10 cellular contexts compared by ENCODE assay signal in genomic region chr1:31583995-31584868, GRCh38. TPM values are rescaled to one million over a fixed set of nuclear protein-coding genes. Genes with fewer than 3 reads are reported as not detected.
A peak's percentile ranks its signal among the peaks of the same experiment; 100 is the strongest.
DNase-seq lines count a peak whose midpoint lies in the region; ATAC-seq and TF ChIP-seq lines count a peak whose summit lies in the region.
"Had no signal": no experiment of that assay in that cellular context is flagged by ENCODE, and none has a peak within 500 bp of the region (broad histone marks: within the 10 kb centered on the region; RNA-seq: fewer than 3 reads in every experiment).

No MANE protein-coding gene starts in this region.

- H3K4me1 ChIP-seq in H9 (ENCODE audit: insufficient read depth, low read length), result peaks cover 8% of the 10 kb centered on the region; the same call in 1 of the 2 replicates

- no peak overlapping the region for H3K27ac ChIP-seq in H9 (ENCODE audit: insufficient read length, low read depth, low read length)

- H3K14ac ChIP-seq in H9 (ENCODE audit: insufficient read depth, low read length), result no peak overlapping the region

- H3K23ac ChIP-seq in H9 (ENCODE audit: insufficient read length, low read depth, low read length), result no peak overlapping the region

- H3K4me1 Mint-ChIP-seq in H9, result peaks cover 27 to 37% of the 10 kb centered on the region in 2 experiments
- H3K4me1 Mint-ChIP-seq in T-helper 17 cell, result peaks cover 7% of the 10 kb centered on the region

- H3K79me1 ChIP-seq in H9 (ENCODE audit: insufficient read depth, low read depth, low read length, poor library complexity, severe bottlenecking), result no peaks in the 10 kb centered on the region

- no peak overlapping the region for H4K91ac ChIP-seq in H9 (ENCODE audit: insufficient read length, low read depth, low read length)

- no peaks in the 10 kb centered on the region for H3K23me2 ChIP-seq in H9 (ENCODE audit: insufficient read length, low read depth, low read length, poor library complexity, severe bottlenecking)

- no peak overlapping the region for H3K4me2 ChIP-seq in H9 (ENCODE audit: insufficient read depth, insufficient read length, low read length)

- no peak for TF ChIP-seq RAD21 in Ishikawa (IDR thresholded peaks at IDR 0.05; ENCODE audit: low read depth)

- TF ChIP-seq EP300 in Ishikawa (IDR thresholded peaks at IDR 0.05; ENCODE audit: borderline replicate concordance), result peak; percentile 58; the same call in 1 of the 2 replicates

- no peak overlapping the region for H3K27ac Mint-ChIP-seq in H9
- no peak overlapping the region for H3K27ac Mint-ChIP-seq in T-helper 17 cell
- H3K27ac Mint-ChIP-seq: natural killer cell treated with Interleukin-12 subunit alpha and Interleukin-12 subunit beta and Interleukin-15 and Interleukin-18, amount 100 ng/mL, for 72 hours had no signal

- no peaks in the 10 kb centered on the region for H3K27me3 ChIP-seq in H9 (ENCODE audit: insufficient read depth, low read length)

- no peak overlapping the region for H3K4ac ChIP-seq in H9 (ENCODE audit: low read depth, low read length)

- H3K9me3 Mint-ChIP-seq in H9, result no peaks in the 10 kb centered on the region
- H3K9me3 Mint-ChIP-seq: natural killer cell treated with Interleukin-12 subunit alpha and Interleukin-12 subunit beta and Interleukin-15 and Interleukin-18, amount 100 ng/mL, for 72 hours had no signal

- H3K79me2 ChIP-seq in H9 (ENCODE audit: insufficient read depth, low read length), result no peaks in the 10 kb centered on the region

- H2BK15ac ChIP-seq in H9 (ENCODE audit: low read depth, low read length), result no peak overlapping the region

- WGBS in H9 (ENCODE audit: extremely low coverage, insufficient read length, low lambda C conversion rate), result no CpG with 5 or more reads among the region's 13 CpGs

- no peak overlapping the region for H4K8ac ChIP-seq in H9 (replicated peaks; ENCODE audit: insufficient read length, low read depth, low read length)

- H2AFZ ChIP-seq in H9 (ENCODE audit: low read length), result no peak overlapping the region

- ATAC-seq in HG02642 (IDR thresholded peaks at IDR 0.05; ENCODE audit: poor library complexity, unreplicated experiment) (no peak), HG03097 (IDR thresholded peaks at IDR 0.05; ENCODE audit: low FRiP score, unreplicated experiment) (no peak), T-helper 17 cell (no peak)
- ATAC-seq: natural killer cell treated with Interleukin-12 subunit alpha and Interleukin-12 subunit beta and Interleukin-15 and Interleukin-18, amount 100 ng/mL, for 72 hours had no signal

- no peak overlapping the region for H3K9ac ChIP-seq in H9 (ENCODE audit: extremely low read depth, insufficient read length, low read length)

- no peaks in the 10 kb centered on the region for H3K36me3 Mint-ChIP-seq in H9 (ENCODE audit: insufficient read depth in 1 of 3, low read depth in 3 of 3)
- no peaks in the 10 kb centered on the region for H3K36me3 Mint-ChIP-seq in T-helper 17 cell (ENCODE audit: low read depth)
- H3K36me3 Mint-ChIP-seq: natural killer cell treated with Interleukin-12 subunit alpha and Interleukin-12 subunit beta and Interleukin-15 and Interleukin-18, amount 100 ng/mL, for 72 hours had no signal

- no peaks in the 10 kb centered on the region for H3K9me3 ChIP-seq in H9 (ENCODE audit: control insufficient read depth, low read depth, low read length)
- H3K9me3 ChIP-seq in T-helper 17 cell (ENCODE audit: control insufficient read depth, low read length, poor library complexity, severe bottlenecking), result no peaks in the 10 kb centered on the region

- no peak overlapping the region for H3T11ph ChIP-seq in H9 (ENCODE audit: low read length)

- DNase-seq in astrocyte of the hippocampus (ENCODE audit: low read depth, low spot score) (peak; percentile 86), islet precursor cell (peak; percentile 51), stromal cell of bone marrow (ENCODE audit: low read depth) (peak; percentile 25), H9 (no peak), T-helper 17 cell (no peak)
- DNase-seq: stimulated activated naive CD4-positive, alpha-beta T cell treated with Interleukin-2 at 50 U/mL for 16 hours had no signal

- H2BK12ac ChIP-seq in H9 (ENCODE audit: insufficient read length, low read depth, low read length), result no peak overlapping the region

- H3K27me3 Mint-ChIP-seq in H9 (ENCODE audit: low read depth) (peaks cover 5% of the 10 kb centered on the region), T-helper 17 cell (peaks cover 35% of the 10 kb centered on the region)

- H3K4me3 Mint-ChIP-seq in H9 (no peak overlapping the region), T-helper 17 cell (no peak overlapping the region)
- H3K4me3 Mint-ChIP-seq: natural killer cell treated with Interleukin-12 subunit alpha and Interleukin-12 subunit beta and Interleukin-15 and Interleukin-18, amount 100 ng/mL, for 72 hours had no signal

- H4K5ac ChIP-seq in H9 (ENCODE audit: insufficient read length, low read depth, low read length), result no peak overlapping the region

- H3K18ac ChIP-seq in H9 (ENCODE audit: insufficient read length, low read depth, low read length), result no peak overlapping the region

- no peak overlapping the region for H2AK5ac ChIP-seq in H9 (ENCODE audit: insufficient read length, low read length)

- H2BK20ac ChIP-seq in H9 (ENCODE audit: low read depth, low read length, poor library complexity, severe bottlenecking), result no peak overlapping the region

- H4K20me1 ChIP-seq in H9 (ENCODE audit: control insufficient read depth, insufficient read depth, insufficient read length), result no peaks in the 10 kb centered on the region

- no peak for TF ChIP-seq CTCF in H9 (conservative IDR thresholded peaks at IDR 0.05)

- no peak overlapping the region for H2BK5ac ChIP-seq in H9 (ENCODE audit: insufficient read length, low read length)

- H3K56ac ChIP-seq in H9 (ENCODE audit: insufficient read length, low read depth, low read length), result no peak overlapping the region

- no peak overlapping the region for H2BK120ac ChIP-seq in H9 (ENCODE audit: low read depth, low read length, poor library complexity, severe bottlenecking)

TF ChIP-seq in Ishikawa, 13 proteins besides CTCF, POLR2A, EP300 and RAD21:
- no peak for TF ChIP-seq CREB1 (IDR thresholded peaks at IDR 0.05; ENCODE audit: low read depth)
- TF ChIP-seq MAX (IDR thresholded peaks at IDR 0.05), result no peak
- TF ChIP-seq CEBPB (IDR thresholded peaks at IDR 0.05), result no peak
- no peak for TF ChIP-seq FOXM1 (IDR thresholded peaks at IDR 0.05; ENCODE audit: borderline replicate concordance, low read depth)
- TF ChIP-seq TAF1 (IDR thresholded peaks at IDR 0.05; ENCODE audit: low read depth), result no peak
- no peak for TF ChIP-seq TEAD4 (IDR thresholded peaks at IDR 0.05)
- no peak for TF ChIP-seq YY1 (IDR thresholded peaks at IDR 0.05; ENCODE audit: low read depth)
- peak; percentile 44 for TF ChIP-seq TCF12 (IDR thresholded peaks at IDR 0.05; ENCODE audit: low read depth)
- TF ChIP-seq USF1 (IDR thresholded peaks at IDR 0.05), result peak; percentile 85
- TF ChIP-seq NFIC (IDR thresholded peaks at IDR 0.05), result peak; percentile 85
- TF ChIP-seq ZBTB7A (IDR thresholded peaks at IDR 0.05; ENCODE audit: low read depth), result peak; percentile 76
- TF ChIP-seq, protein P1, sequence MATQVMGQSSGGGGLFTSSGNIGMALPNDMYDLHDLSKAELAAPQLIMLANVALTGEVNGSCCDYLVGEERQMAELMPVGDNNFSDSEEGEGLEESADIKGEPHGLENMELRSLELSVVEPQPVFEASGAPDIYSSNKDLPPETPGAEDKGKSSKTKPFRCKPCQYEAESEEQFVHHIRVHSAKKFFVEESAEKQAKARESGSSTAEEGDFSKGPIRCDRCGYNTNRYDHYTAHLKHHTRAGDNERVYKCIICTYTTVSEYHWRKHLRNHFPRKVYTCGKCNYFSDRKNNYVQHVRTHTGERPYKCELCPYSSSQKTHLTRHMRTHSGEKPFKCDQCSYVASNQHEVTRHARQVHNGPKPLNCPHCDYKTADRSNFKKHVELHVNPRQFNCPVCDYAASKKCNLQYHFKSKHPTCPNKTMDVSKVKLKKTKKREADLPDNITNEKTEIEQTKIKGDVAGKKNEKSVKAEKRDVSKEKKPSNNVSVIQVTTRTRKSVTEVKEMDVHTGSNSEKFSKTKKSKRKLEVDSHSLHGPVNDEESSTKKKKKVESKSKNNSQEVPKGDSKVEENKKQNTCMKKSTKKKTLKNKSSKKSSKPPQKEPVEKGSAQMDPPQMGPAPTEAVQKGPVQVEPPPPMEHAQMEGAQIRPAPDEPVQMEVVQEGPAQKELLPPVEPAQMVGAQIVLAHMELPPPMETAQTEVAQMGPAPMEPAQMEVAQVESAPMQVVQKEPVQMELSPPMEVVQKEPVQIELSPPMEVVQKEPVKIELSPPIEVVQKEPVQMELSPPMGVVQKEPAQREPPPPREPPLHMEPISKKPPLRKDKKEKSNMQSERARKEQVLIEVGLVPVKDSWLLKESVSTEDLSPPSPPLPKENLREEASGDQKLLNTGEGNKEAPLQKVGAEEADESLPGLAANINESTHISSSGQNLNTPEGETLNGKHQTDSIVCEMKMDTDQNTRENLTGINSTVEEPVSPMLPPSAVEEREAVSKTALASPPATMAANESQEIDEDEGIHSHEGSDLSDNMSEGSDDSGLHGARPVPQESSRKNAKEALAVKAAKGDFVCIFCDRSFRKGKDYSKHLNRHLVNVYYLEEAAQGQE (IDR thresholded peaks at IDR 0.05; ENCODE audit: low read depth), result no peak
- no peak for TF ChIP-seq EGR1 (IDR thresholded peaks at IDR 0.05)

RNA-seq across cellular contexts. Expression of gene TINAGL1, which starts 7.9 kb away (rescaled TPM):
- total RNA-seq in H9 (2021) (2.5 TPM in 2 replicates), T-helper 17 cell (not detected)
- total RNA-seq: natural killer cell treated with Interleukin-12 subunit alpha and Interleukin-12 subunit beta and Interleukin-15 and Interleukin-18, amount 100 ng/mL, for 72 hours had no signal

RNA-seq across cellular contexts. Expression of gene HCRTR1, which starts 33.3 kb away (rescaled TPM):
- not detected in 2 replicates for total RNA-seq in H9 (2021)
- total RNA-seq in T-helper 17 cell, result not detected
- total RNA-seq: natural killer cell treated with Interleukin-12 subunit alpha and Interleukin-12 subunit beta and Interleukin-15 and Interleukin-18, amount 100 ng/mL, for 72 hours had no signal

Comparison
In these comparisons a context has a peak if more than half of its experiments do, and no peak if none do; other contexts are left out.
1. DNase-seq: peak in astrocyte of the hippocampus (single experiment), islet precursor cell (single experiment) and stromal cell of bone marrow (single experiment); none in H9 (single experiment) and T-helper 17 cell (0 of 3).